In genomic region chr3:193859195-193859594, GRCh38 we compare ENCODE assay signal across 25 cellular contexts.
"Had no signal": no experiment of that assay in that cellular context is flagged by ENCODE, and none has a peak within 500 bp of the region (broad histone marks: within the 10 kb centered on the region; RNA-seq: fewer than 3 reads in every experiment).

No MANE protein-coding gene starts in this region.

- H3K36me3 ChIP-seq: brain microvascular endothelial cell, esophagus muscularis mucosa, heart right ventricle, left ventricle myocardium inferior, neutrophil, sigmoid colon, spleen, thyroid gland had no signal

- DNase-seq: activated CD4-positive, alpha-beta T cell treated with anti-CD3 and anti-CD28 coated beads, Interleukin-2, amount 10 ng/mL, durations not matched to agents 24 days and 14 days; activated CD4-positive, CD25-positive, alpha-beta regulatory T cell; activated CD8-positive, alpha-beta T cell treated with anti-CD3 and anti-CD28 coated beads, Interleukin-2, amount 10 ng/mL, durations not matched to agents 7 days and 5 days; activated effector memory CD4-positive, alpha-beta T cell treated with Interleukin-2 at 50 U/mL for 16 hours; activated naive CD4-positive, alpha-beta T cell treated with anti-CD3 and anti-CD28 coated beads, Interleukin-2, amount 50 U/mL, for 16 hours; activated T-cell treated with anti-CD3 and anti-CD28 coated beads, Interleukin-2, amount 50 U/mL, for 24 hours; aorta; brain microvascular endothelial cell; cortex of kidney; heart right ventricle; left ventricle myocardium inferior; naive thymus-derived CD4-positive, alpha-beta T cell; sigmoid colon; spleen; stimulated activated naive CD4-positive, alpha-beta T cell treated with Interleukin-2 at 50 U/mL for 16 hours; T-helper 1 cell; T-helper 9 cell; thyroid gland had no signal

- H3K36me3 Mint-ChIP-seq: memory B cell; naive thymus-derived CD4-positive, alpha-beta T cell had no signal

- H3K4me1 Mint-ChIP-seq: activated CD4-positive, alpha-beta T cell treated with anti-CD3 and anti-CD28 coated beads, Interleukin-2, amount 10 ng/mL, durations not matched to agents 24 days and 14 days; central memory CD8-positive, alpha-beta T cell; memory B cell had no signal

- H3K9me3 ChIP-seq: esophagus muscularis mucosa, heart right ventricle, left ventricle myocardium inferior, neutrophil, sigmoid colon, spleen, thyroid gland had no signal

- H3K27ac Mint-ChIP-seq: activated CD4-positive, alpha-beta T cell treated with anti-CD3 and anti-CD28 coated beads, Interleukin-2, amount 10 ng/mL, durations not matched to agents 24 days and 14 days; activated CD8-positive, alpha-beta T cell treated with anti-CD3 and anti-CD28 coated beads, Interleukin-2, amount 10 ng/mL, durations not matched to agents 7 days and 5 days; activated T-cell treated with anti-CD3 and anti-CD28 coated beads, Interleukin-2, amount 50 U/mL, for 24 hours; memory B cell had no signal

- H3K27me3 ChIP-seq: esophagus muscularis mucosa, heart right ventricle, neutrophil, sigmoid colon, spleen, thyroid gland had no signal

- H3K4me1 ChIP-seq: parathyroid adenoma had no signal

- ATAC-seq: activated CD8-positive, alpha-beta T cell treated with anti-CD3 and anti-CD28 coated beads, Interleukin-2, amount 10 ng/mL, durations not matched to agents 7 days and 5 days; heart right ventricle; naive thymus-derived CD4-positive, alpha-beta T cell had no signal

- H3K79me2 ChIP-seq: parathyroid adenoma had no signal

- H3K4me3 Mint-ChIP-seq: activated CD4-positive, alpha-beta T cell treated with anti-CD3 and anti-CD28 coated beads, Interleukin-2, amount 10 ng/mL, durations not matched to agents 24 days and 14 days; activated CD8-positive, alpha-beta T cell treated with anti-CD3 and anti-CD28 coated beads, Interleukin-2, amount 10 ng/mL, durations not matched to agents 7 days and 5 days; activated T-cell treated with anti-CD3 and anti-CD28 coated beads, Interleukin-2, amount 50 U/mL, for 24 hours; central memory CD8-positive, alpha-beta T cell; memory B cell; naive thymus-derived CD4-positive, alpha-beta T cell had no signal

- H2AFZ ChIP-seq: parathyroid adenoma had no signal

- H3K9ac ChIP-seq: parathyroid adenoma had no signal

- FAIRE-seq: endometrium, urothelium cell line had no signal

- H3K4me3 ChIP-seq: esophagus muscularis mucosa, heart right ventricle, left ventricle myocardium inferior, sigmoid colon, spleen, thyroid gland had no signal

- H3K27ac ChIP-seq: brain microvascular endothelial cell, heart right ventricle, left ventricle myocardium inferior, neutrophil, parathyroid adenoma, spleen had no signal

- H3K9me3 Mint-ChIP-seq: activated CD4-positive, alpha-beta T cell treated with anti-CD3 and anti-CD28 coated beads, Interleukin-2, amount 10 ng/mL, durations not matched to agents 24 days and 14 days; activated T-cell treated with anti-CD3 and anti-CD28 coated beads, Interleukin-2, amount 50 U/mL, for 24 hours; central memory CD8-positive, alpha-beta T cell; memory B cell; naive thymus-derived CD4-positive, alpha-beta T cell had no signal

- H3K27me3 Mint-ChIP-seq: activated T-cell treated with anti-CD3 and anti-CD28 coated beads, Interleukin-2, amount 50 U/mL, for 24 hours; central memory CD8-positive, alpha-beta T cell; memory B cell had no signal
